Comparison of ENCODE assay signal across 26 cellular contexts in the genomic region with DNA sequence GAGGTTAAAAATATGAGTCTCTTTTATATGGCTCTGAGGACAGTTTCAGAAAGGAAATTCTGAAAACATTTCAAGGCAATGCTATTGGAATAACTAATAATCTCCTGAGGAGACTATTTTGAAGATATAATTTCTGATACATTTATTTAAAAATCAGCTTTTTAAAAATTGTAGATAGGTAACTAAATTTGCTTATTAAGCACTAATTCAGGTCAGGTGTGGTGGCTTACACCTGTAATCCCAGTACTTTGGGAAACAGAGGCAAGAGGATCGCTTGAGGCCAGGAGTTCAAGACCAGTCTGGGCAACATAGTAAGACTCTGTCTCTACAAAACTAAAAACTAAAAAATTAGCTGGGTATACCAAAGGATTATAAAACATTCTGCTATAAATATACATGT. TPM values are rescaled to one million over a fixed set of nuclear protein-coding genes. Genes with fewer than 3 reads are reported as not detected.
DNase-seq lines count a peak whose midpoint lies in the region; ATAC-seq, FAIRE-seq and TF ChIP-seq lines count a peak whose summit lies in the region.
"Had no signal": no experiment of that assay in that cellular context is flagged by ENCODE, and none has a peak within 500 bp of the region (broad histone marks: within the 10 kb centered on the region; RNA-seq: fewer than 3 reads in every experiment).

No MANE protein-coding gene starts in this region.

- no peak overlapping the region for H2AK5ac ChIP-seq in IMR-90 (ENCODE audit: low read depth, low read length)

- H3K9me3 ChIP-seq in A549, result peaks cover 10% of the 10 kb centered on the region; the same call in 2 of the 3 replicates
- no peaks in the 10 kb centered on the region for H3K9me3 ChIP-seq in IMR-90 (ENCODE audit: control insufficient read depth, insufficient read depth, low read length)
- peaks cover 32% of the 10 kb centered on the region for H3K9me3 ChIP-seq in endodermal cell (ENCODE audit: control insufficient read depth, low read length)
- H3K9me3 ChIP-seq: BE2C had no signal

- H3K9ac ChIP-seq in IMR-90 (ENCODE audit: low read depth, low read length), result no peak overlapping the region
- no peak overlapping the region for H3K9ac ChIP-seq in endodermal cell (ENCODE audit: extremely low read depth, low read length, poor library complexity, severe bottlenecking)
- H3K9ac ChIP-seq: BLaER1 had no signal

- no peaks in the 10 kb centered on the region for H3K4me1 ChIP-seq in A549
- no peaks in the 10 kb centered on the region for H3K4me1 ChIP-seq in IMR-90 (ENCODE audit: control insufficient read depth, insufficient read depth, low read length)
- no peaks in the 10 kb centered on the region for H3K4me1 ChIP-seq in endodermal cell (ENCODE audit: control insufficient read depth, insufficient read depth, low read length)
- H3K4me1 ChIP-seq: BE2C, BLaER1 had no signal

- CTCF ChIA-PET in A549 (lab: Yijun Ruan, JAX) (interaction anchor here (1.2 kb wide), 1 partner anchor 12 kb away, joined by 3 read pairs; no protein-coding TSS in a partner anchor), IMR-90 (lab: Yijun Ruan, JAX) (interaction anchor here (1.1 kb wide), 1 partner anchor 9 kb away, joined by 3 read pairs; no protein-coding TSS in a partner anchor)

- TF ChIP-seq POLR2A in A549 (IDR thresholded peaks at IDR 0.05; ENCODE audit: low read length), result no peak
- TF ChIP-seq POLR2A in IMR-90 (IDR thresholded peaks at IDR 0.05; ENCODE audit: low read depth, low read length), result no peak

- TF ChIP-seq RAD21 in A549 (conservative IDR thresholded peaks at IDR 0.05 in 1 of 2, IDR thresholded peaks at IDR 0.05 in 1 of 2), result no peak
- TF ChIP-seq RAD21 in IMR-90 (IDR thresholded peaks at IDR 0.05; ENCODE audit: low read length), result no peak

- H3K27ac ChIP-seq in A549, result no peak overlapping the region
- no peak overlapping the region for H3K27ac ChIP-seq in IMR-90 (ENCODE audit: insufficient read depth, low read length)
- no peak overlapping the region for H3K27ac ChIP-seq in endodermal cell (ENCODE audit: low read depth, low read length)
- H3K27ac ChIP-seq: BLaER1 had no signal

- no peak for ATAC-seq in A549
- no peak for ATAC-seq in IMR-90 (ENCODE audit: low read depth)
- ATAC-seq: GM12878 had no signal

- no peak overlapping the region for H3K4ac ChIP-seq in IMR-90 (ENCODE audit: low read depth, low read length)

- DNase-seq in A549 (ENCODE audit: low read depth in 1 of 2, low spot score in 1 of 2) (no peak), IMR-90 (no peak), endodermal cell (no peak), NCI-H345 (lab: John Stamatoyannopoulos, UW) (no peak), ACHN (no peak), HK-2 (ENCODE audit: unreplicated experiment) (no peak)
- DNase-seq: 8988T; BE2C; C1 segment of cervical spinal cord; CD4-positive, alpha-beta memory T cell; CD4-positive, CD25-positive, alpha-beta regulatory T cell; CD8-positive, alpha-beta memory T cell; COR-L47; DMS 273 treated with DMSO at 0.1 percent for 48 hours; DMS153; DMS53; DMS79; DND-41; EL; GDM1 had no signal

- no peaks in the 10 kb centered on the region for H3K9me1 ChIP-seq in IMR-90 (ENCODE audit: insufficient read depth, low read length)

- no peak overlapping the region for H2BK5ac ChIP-seq in IMR-90 (ENCODE audit: low read depth, low read length, poor library complexity, severe bottlenecking)

- TF ChIP-seq CTCF in A549 (IDR thresholded peaks at IDR 0.05), result no peak
- TF ChIP-seq CTCF in IMR-90 (conservative IDR thresholded peaks at IDR 0.05; ENCODE audit: low read depth, low read length), result no peak
- TF ChIP-seq CTCF in endodermal cell (conservative IDR thresholded peaks at IDR 0.05), result no peak

- no peak overlapping the region for H4K91ac ChIP-seq in IMR-90 (ENCODE audit: insufficient read depth, low read depth, low read length)

- H4K8ac ChIP-seq in IMR-90 (ENCODE audit: low read depth in 2 of 2, low read length in 2 of 2), result no peak overlapping the region

- no peak overlapping the region for H3K4me2 ChIP-seq in A549
- no peak overlapping the region for H3K4me2 ChIP-seq in IMR-90 (ENCODE audit: low read depth, low read length)
- H3K4me2 ChIP-seq: BLaER1 had no signal

- no peak for TF ChIP-seq EP300 in A549 (IDR thresholded peaks at IDR 0.05)

- no peak overlapping the region for H4K5ac ChIP-seq in IMR-90 (ENCODE audit: low read depth, low read length)

- dilution Hi-C loops in IMR-90 (cut with HindIII; ENCODE audit: low sequenced_read_pairs, unreplicated experiment), result no loop called here

- H4K20me1 ChIP-seq in IMR-90 (ENCODE audit: insufficient read depth, low read length), result no peaks in the 10 kb centered on the region
- H4K20me1 ChIP-seq: BLaER1 had no signal

- no peak overlapping the region for H3K56ac ChIP-seq in IMR-90 (ENCODE audit: extremely low read depth, insufficient read depth, low read length)

- no peaks in the 10 kb centered on the region for H3K27me3 Mint-ChIP-seq in endodermal cell (ENCODE audit: insufficient read depth)
- H3K27me3 Mint-ChIP-seq: CD4-positive, alpha-beta memory T cell; CD4-positive, CD25-positive, alpha-beta regulatory T cell; CD8-positive, alpha-beta memory T cell had no signal

- H3K36me3 ChIP-seq in IMR-90 (ENCODE audit: control insufficient read depth, insufficient read depth, low read length) (no peaks in the 10 kb centered on the region), endodermal cell (ENCODE audit: control insufficient read depth, insufficient read depth, low read length) (peaks cover 16% of the 10 kb centered on the region)
- H3K36me3 ChIP-seq: BE2C had no signal

- H3K18ac ChIP-seq in IMR-90 (ENCODE audit: low read depth, low read length), result no peak overlapping the region

- peaks cover 51% of the 10 kb centered on the region for H3K36me3 Mint-ChIP-seq in endodermal cell (ENCODE audit: low read depth)

- POLR2A ChIA-PET in A549 (lab: Yijun Ruan, JAX), result no interaction called here
- POLR2A ChIA-PET in IMR-90 (lab: Charles Lee; ENCODE audit: unreplicated experiment), result no interaction called here

- peaks cover 58% of the 10 kb centered on the region for H3K9me3 Mint-ChIP-seq in endodermal cell

- no peak overlapping the region for H2BK20ac ChIP-seq in IMR-90 (ENCODE audit: low read depth, low read length)

- FAIRE-seq in A549 (lab: Jason Lieb, UNC), result no peak
- FAIRE-seq: A204.1, GM12878, GM12892, GM18507 had no signal

- no peak overlapping the region for H2AFZ ChIP-seq in IMR-90 (replicated peaks; ENCODE audit: low read length, poor library complexity)

- 89% methylated on average over 1 of the region's 1 CpG for WGBS in A549 (ENCODE audit: missing lambda C conversion rate)
- no CpG with 5 or more reads among the region's 1 CpG for WGBS in IMR-90 (ENCODE audit: extremely low coverage in 2 of 2, insufficient read length in 1 of 2), 2 experiments
- WGBS in endodermal cell (ENCODE audit: insufficient coverage in 1 of 2, insufficient read length in 1 of 2), 2 experiments, result 100% methylated on average over 1 of the region's 1 CpG; no CpG with 5 or more reads in 1 of the 2 experiments

- in situ Hi-C loops in IMR-90 (cut with MboI; ENCODE audit: low sequenced_read_pairs) (no loop called here), ACHN (cut with HindIII; ENCODE audit: low pct_ligation_motif_present, low pct_unique_long_range_greater_than_20kb, low sequenced_read_pairs) (no loop called here)

- H3K4me3 ChIP-seq in A549 (no peak overlapping the region), IMR-90 (ENCODE audit: insufficient read depth, low read depth, low read length) (no peak overlapping the region), endodermal cell (ENCODE audit: low read length) (peak overlapping the region; percentile 40)
- H3K4me3 ChIP-seq: BLaER1, GM12878 had no signal

- H3K23ac ChIP-seq in IMR-90 (ENCODE audit: low read depth, low read length), result no peak overlapping the region

- no peaks in the 10 kb centered on the region for H3K79me1 ChIP-seq in IMR-90 (ENCODE audit: low read depth in 1 of 2, low read length in 2 of 2)

- intact Hi-C loops in IMR-90 (cut with micrococcal nuclease), result no loop called here

- H3K27ac Mint-ChIP-seq in endodermal cell, result no peak overlapping the region
- H3K27ac Mint-ChIP-seq: CD14-positive monocyte; CD4-positive, alpha-beta memory T cell; CD4-positive, CD25-positive, alpha-beta regulatory T cell; CD8-positive, alpha-beta memory T cell had no signal

- no peak overlapping the region for H2BK15ac ChIP-seq in IMR-90 (ENCODE audit: low read depth, low read length)

- no peaks in the 10 kb centered on the region for H3K4me1 Mint-ChIP-seq in endodermal cell
- H3K4me1 Mint-ChIP-seq: CD14-positive monocyte had no signal

- no peak overlapping the region for H2AK9ac ChIP-seq in IMR-90 (replicated peaks; ENCODE audit: low read depth, low read length, poor library complexity)

- no peak overlapping the region for H2BK120ac ChIP-seq in IMR-90 (ENCODE audit: low read depth, low read length)

- no peak overlapping the region for H3K14ac ChIP-seq in IMR-90 (replicated peaks; ENCODE audit: low read depth, low read length)

- H3K4me3 Mint-ChIP-seq in endodermal cell, result no peak overlapping the region
- H3K4me3 Mint-ChIP-seq: CD14-positive monocyte; CD4-positive, alpha-beta memory T cell; CD8-positive, alpha-beta memory T cell had no signal

- H3K27me3 ChIP-seq in IMR-90 (ENCODE audit: control insufficient read depth, insufficient read depth, low read length) (no peaks in the 10 kb centered on the region), endodermal cell (ENCODE audit: control insufficient read depth, insufficient read depth, low read length, poor library complexity, severe bottlenecking) (no peaks in the 10 kb centered on the region)
- H3K27me3 ChIP-seq: BE2C, BLaER1 had no signal

- no TSS peak for BruUV-seq in IMR-90 (replicated peaks; lab: Mats Ljungman, UMichigan)

TF ChIP-seq in A549, 52 proteins besides CTCF, POLR2A, EP300 and RAD21:
- no peak for TF ChIP-seq TP53 (CRISPR knock-in tag; IDR thresholded peaks at IDR 0.05)
- no peak for TF ChIP-seq CHD4 (IDR thresholded peaks at IDR 0.05; ENCODE audit: borderline replicate concordance)
- peak; percentile 74 for TF ChIP-seq MAFK (IDR thresholded peaks at IDR 0.05; ENCODE audit: partially characterized antibody)

RNA-seq across cellular contexts. Expression of a gene that starts 17.0 kb away (rescaled TPM):
- 28.6 and 34.3 TPM in 2 replicates for polyA plus RNA-seq in A549 (2011; rRNA removed)
- 8.0 and 9.9 TPM in 2 replicates for polyA plus RNA-seq in A549 (2012; cell fraction: cytosol; rRNA removed)
- 6.7 and 9.2 TPM in 2 replicates for polyA plus RNA-seq in A549 (2012; cell fraction: nucleus; rRNA removed)
- polyA plus RNA-seq in A549 (2017; fragmentation: RNase III; extraction: RNeasy Plus Mini Kit Qiagen cat#74134 plus additional on column Dnase treatment), result 14.9 to 17.6 TPM (median 16.5 TPM) in 3 replicates
- polyA minus RNA-seq in A549 (2011; rRNA and poly(A)+ RNA removed), result 14.0 and 20.7 TPM in 2 replicates
- 15.1 and 20.0 TPM in 2 replicates for total RNA-seq in IMR-90 (2012; rRNA removed)
- polyA plus RNA-seq in IMR-90 (2012; rRNA removed), result 6.3 and 7.2 TPM in 2 replicates
- polyA plus RNA-seq in IMR-90 (2012; cell fraction: cytosol; rRNA removed), result 1.7 and 1.9 TPM in 2 replicates
- 1.7 and 13.3 TPM in 2 replicates for polyA plus RNA-seq in IMR-90 (2012; cell fraction: nucleus; rRNA removed; ENCODE audit: low replicate concordance)
- total RNA-seq in endodermal cell, result 10 to 100 TPM; 26.0 to 29.6 TPM
- polyA plus RNA-seq in endodermal cell (2013, experiment 1 of 2), result 18.7 TPM
- polyA plus RNA-seq in endodermal cell (2013, experiment 2 of 2), result 16.4 TPM
